8 cellular contexts compared by ENCODE assay signal in the genomic region with DNA sequence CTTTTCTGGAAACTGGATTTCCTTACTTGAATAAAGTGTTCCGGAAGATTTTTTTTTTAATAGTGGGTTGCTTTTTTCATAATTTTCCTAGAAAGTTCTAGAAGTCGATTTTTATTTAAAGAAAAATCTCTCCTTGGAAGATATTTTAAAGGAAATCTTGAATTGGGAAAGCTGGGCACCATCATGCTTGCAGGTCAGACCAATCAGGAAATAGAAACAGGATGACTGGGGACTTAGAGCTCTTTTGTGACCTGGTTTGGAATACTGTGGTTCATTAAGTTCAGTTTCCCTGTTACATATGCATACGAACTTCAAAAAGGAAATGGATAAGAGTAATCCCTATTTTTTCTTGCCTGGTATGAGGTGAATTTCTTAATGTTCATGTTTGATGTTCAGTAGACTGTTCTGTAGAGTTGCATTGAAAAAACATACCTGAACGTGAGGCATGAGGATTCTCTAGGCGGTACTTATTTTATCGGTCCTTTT. TPM values are rescaled to one million over a fixed set of nuclear protein-coding genes. Genes with fewer than 3 reads are reported as not detected.
DNase-seq lines count a peak whose midpoint lies in the region; ATAC-seq, FAIRE-seq and TF ChIP-seq lines count a peak whose summit lies in the region.

No MANE protein-coding gene starts in this region.

- H3K4me1 ChIP-seq in A549 (peaks cover 43% of the 10 kb centered on the region), ectodermal cell (ENCODE audit: control insufficient read depth, insufficient read depth, low read length) (peaks cover 17% of the 10 kb centered on the region)

- POLR2A ChIA-PET in A549 (lab: Yijun Ruan, JAX): interaction anchor here (1.2 to 1.4 kb wide), 2 partner anchors 151 to 178 kb away, joined by 3 to 4 read pairs; partner anchors contain the start of gene SLC7A6

- no peak for TF ChIP-seq EP300 in A549 (IDR thresholded peaks at IDR 0.05)

- CTCF ChIA-PET in A549 (lab: Yijun Ruan, JAX): interaction anchor here (1.1 to 2.0 kb wide), 3 partner anchors 126 to 175 kb away, joined by 3 to 10 read pairs (median 3); no protein-coding TSS in a partner anchor

- H3K4me3 Mint-ChIP-seq in naive B cell: peak overlapping the region; percentile 87 to 99 (median 95)

- peak in 1 of 2 experiments; percentile 44; a peak in 3 of 6 replicates for ATAC-seq in A549
- no peak for ATAC-seq in naive B cell (ENCODE audit: low read depth in 2 of 2)
- no peak for ATAC-seq in GM21381 (IDR thresholded peaks at IDR 0.05; ENCODE audit: unreplicated experiment)

- FAIRE-seq in A549 (lab: Jason Lieb, UNC): no peak
- peak; percentile 75 for FAIRE-seq in RCC 7860 (lab: Jason Lieb, UNC)
- FAIRE-seq in D721Med (lab: Jason Lieb, UNC): no peak

- H3K4me3 ChIP-seq in A549 (peak overlapping the region; percentile 96), GM12864 (ENCODE audit: low read depth, low read length) (peak overlapping the region; percentile 84), ectodermal cell (ENCODE audit: insufficient read depth, low read depth, low read length) (peak overlapping the region; percentile 89)

- H3K9me3 ChIP-seq in A549 (no peaks in the 10 kb centered on the region), ectodermal cell (ENCODE audit: control insufficient read depth, low read length) (no peaks in the 10 kb centered on the region)

- no peak for TF ChIP-seq POLR2A in A549 (IDR thresholded peaks at IDR 0.05; ENCODE audit: low read length)

- no peaks in the 10 kb centered on the region for H3K36me3 Mint-ChIP-seq in naive B cell

- peak overlapping the region; percentile 94 to 95 for H3K27ac ChIP-seq in A549
- no peak overlapping the region for H3K27ac ChIP-seq in ectodermal cell (ENCODE audit: insufficient read depth, low read depth, low read length, poor library complexity, severe bottlenecking)

- TF ChIP-seq CTCF in A549 (IDR thresholded peaks at IDR 0.05) (no peak), GM12864 (IDR thresholded peaks at IDR 0.05; ENCODE audit: low read depth, low read length, missing control alignments) (no peak), D721Med (IDR thresholded peaks at IDR 0.05; ENCODE audit: insufficient read depth, missing control alignments) (no peak)

- TF ChIP-seq RAD21 in A549 (conservative IDR thresholded peaks at IDR 0.05 in 1 of 2, IDR thresholded peaks at IDR 0.05 in 1 of 2): no peak

- H3K27ac Mint-ChIP-seq in naive B cell: peak overlapping the region; percentile 30 to 98 (median 90)

- H3K27me3 ChIP-seq in ectodermal cell (ENCODE audit: control insufficient read depth, insufficient read depth, low read length, poor library complexity, severe bottlenecking): no peaks in the 10 kb centered on the region

- H3K4me2 ChIP-seq in A549: peak overlapping the region; percentile 94

- DNase-seq in A549 (ENCODE audit: low read depth in 1 of 2, low spot score in 1 of 2): peak; percentile 49 to 69
- DNase-seq in GM12864 (ENCODE audit: low read depth): no peak
- peak; percentile 49 for DNase-seq in RCC 7860 (ENCODE audit: low spot score)
- no peak for DNase-seq in naive B cell
- no peak for DNase-seq in D721Med (ENCODE audit: insufficient read length, low spot score)
- DNase-seq in UCSD-AML1 (lab: John Stamatoyannopoulos, UW; ENCODE audit: unreplicated experiment): no peak

- 2% methylated on average over 6 of the region's 6 CpGs for WGBS in A549 (ENCODE audit: missing lambda C conversion rate)
- WGBS in ectodermal cell, 2 experiments: 2 to 6% methylated on average over 4 to 5 of the region's 6 CpGs

- H3K9me3 Mint-ChIP-seq in naive B cell: no peaks in the 10 kb centered on the region

- H3K36me3 ChIP-seq in ectodermal cell (ENCODE audit: control insufficient read depth, insufficient read depth, low read length): no peaks in the 10 kb centered on the region

- peaks cover 62 to 69% (median 67%) of the 10 kb centered on the region in 3 donors for H3K4me1 Mint-ChIP-seq in naive B cell

- H3K27me3 Mint-ChIP-seq in naive B cell: no peaks in the 10 kb centered on the region

TF ChIP-seq in A549, 52 proteins besides CTCF, POLR2A, EP300 and RAD21:
- TF ChIP-seq CEBPB (IDR thresholded peaks at IDR 0.05) (no peak), FOXS1 (CRISPR knock-in tag; IDR thresholded peaks at IDR 0.05) (no peak), GATA3 (IDR thresholded peaks at IDR 0.05; ENCODE audit: borderline replicate concordance) (no peak), TFCP2L1 (CRISPR knock-in tag; IDR thresholded peaks at IDR 0.05) (no peak), MYC (IDR thresholded peaks at IDR 0.05; ENCODE audit: borderline replicate concordance, low read length) (0 out of 2 replicates have a peak, but pooled peaks have one; percentile 5)
- TF ChIP-seq, protein P1, sequence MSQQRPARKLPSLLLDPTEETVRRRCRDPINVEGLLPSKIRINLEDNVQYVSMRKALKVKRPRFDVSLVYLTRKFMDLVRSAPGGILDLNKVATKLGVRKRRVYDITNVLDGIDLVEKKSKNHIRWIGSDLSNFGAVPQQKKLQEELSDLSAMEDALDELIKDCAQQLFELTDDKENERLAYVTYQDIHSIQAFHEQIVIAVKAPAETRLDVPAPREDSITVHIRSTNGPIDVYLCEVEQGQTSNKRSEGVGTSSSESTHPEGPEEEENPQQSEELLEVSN (IDR thresholded peaks at IDR 0.05; ENCODE audit: borderline replicate concordance, low read depth): no peak
- TF ChIP-seq, protein P2, sequence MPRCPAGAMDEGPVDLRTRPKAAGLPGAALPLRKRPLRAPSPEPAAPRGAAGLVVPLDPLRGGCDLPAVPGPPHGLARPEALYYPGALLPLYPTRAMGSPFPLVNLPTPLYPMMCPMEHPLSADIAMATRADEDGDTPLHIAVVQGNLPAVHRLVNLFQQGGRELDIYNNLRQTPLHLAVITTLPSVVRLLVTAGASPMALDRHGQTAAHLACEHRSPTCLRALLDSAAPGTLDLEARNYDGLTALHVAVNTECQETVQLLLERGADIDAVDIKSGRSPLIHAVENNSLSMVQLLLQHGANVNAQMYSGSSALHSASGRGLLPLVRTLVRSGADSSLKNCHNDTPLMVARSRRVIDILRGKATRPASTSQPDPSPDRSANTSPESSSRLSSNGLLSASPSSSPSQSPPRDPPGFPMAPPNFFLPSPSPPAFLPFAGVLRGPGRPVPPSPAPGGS (IDR thresholded peaks at IDR 0.05): no peak

RNA-seq across cellular contexts. Expression of gene NFATC3, which starts 1.2 kb away (rescaled TPM):
- polyA plus RNA-seq in A549 (2011; rRNA removed) (23.9 and 32.4 TPM in 2 replicates), A549 (2017; fragmentation: RNase III; extraction: RNeasy Plus Mini Kit Qiagen cat#74134 plus additional on column Dnase treatment) (11.8 to 13.3 TPM (median 12.5 TPM) in 3 replicates), naive B cell (ENCODE audit: low read depth in 6 of 6) (100 to 1,000 TPM in 2 of 6 donors, 10 to 100 TPM in 4; 74.8 to 147 (median 96.7) TPM)
- polyA plus RNA-seq in A549 (2012; cell fraction: cytosol; rRNA removed): 8.1 and 10.9 TPM in 2 replicates
- polyA plus RNA-seq in A549 (2012; cell fraction: nucleus; rRNA removed): 8.2 and 8.5 TPM in 2 replicates
- 60.5 and 64.5 TPM in 2 replicates for polyA minus RNA-seq in A549 (2011; rRNA and poly(A)+ RNA removed)
- 26.0 TPM for polyA plus RNA-seq in ectodermal cell (2013, experiment 1 of 4)
- polyA plus RNA-seq in ectodermal cell (2013, experiment 2 of 4): 27.6 TPM
- 21.4 TPM for polyA plus RNA-seq in ectodermal cell (2013, experiment 3 of 4)
- 24.3 TPM for polyA plus RNA-seq in ectodermal cell (2013, experiment 4 of 4)

Comparison
In these comparisons a context has a peak if more than half of its experiments do, and no peak if none do; other contexts are left out.
1. DNase-seq: peak in A549 (2 of 2) and RCC 7860 (single experiment); none in GM12864 (single experiment), naive B cell (single experiment), D721Med (single experiment) and UCSD-AML1 (single experiment).
2. Peak in every context shown above with its lines, with median percentiles within 50 percentile points of each other: H3K4me3 ChIP-seq.